1 cellular context compared by ENCODE assay signal in the genomic region with DNA sequence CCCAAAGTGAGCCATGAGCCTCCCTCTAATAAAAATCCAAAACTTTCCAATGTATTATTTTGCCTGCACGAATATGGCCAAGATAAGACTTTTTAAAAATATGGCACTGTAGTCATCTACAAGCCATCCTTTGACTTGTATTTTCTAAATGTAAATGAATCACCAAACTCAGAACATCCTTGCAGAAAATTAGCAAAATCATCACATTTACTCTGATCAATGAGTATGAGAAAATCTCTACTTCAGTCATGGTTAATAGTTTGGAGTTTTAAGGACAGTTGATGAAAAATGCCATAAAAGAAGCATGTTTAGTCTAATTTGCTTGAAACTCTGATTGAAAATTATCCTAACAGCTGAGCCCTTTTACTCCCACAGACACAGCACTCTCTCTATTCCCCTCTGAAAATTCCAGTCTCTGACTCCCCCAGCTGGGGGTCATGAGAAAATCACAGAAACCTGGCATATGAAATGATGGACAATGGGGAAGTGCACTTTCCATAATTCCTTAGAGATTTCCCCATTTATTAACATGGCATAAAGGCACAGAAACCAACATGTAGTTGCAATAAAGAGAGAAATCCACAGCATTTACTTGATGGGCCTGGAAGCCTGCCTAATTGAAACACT.
TF ChIP-seq lines count a peak whose summit lies in the region.

No MANE protein-coding gene starts in this region.

TF ChIP-seq in K562, 482 proteins besides CTCF, POLR2A, EP300 and RAD21 (continued from another document):
- peak; percentile 21; the same call in 1 of the 2 replicates for TF ChIP-seq SPI1 (IDR thresholded peaks at IDR 0.05; ENCODE audit: borderline replicate concordance, low read depth, low read length)
